24 cellular contexts compared by ENCODE assay signal in genomic region chr15:29220852-29221251, GRCh38. TPM values are rescaled to one million over a fixed set of nuclear protein-coding genes. Genes with fewer than 3 reads are reported as not detected.
A peak's percentile ranks its signal among the peaks of the same experiment; 100 is the strongest.
DNase-seq lines count a peak whose midpoint lies in the region; ATAC-seq and TF ChIP-seq lines count a peak whose summit lies in the region.
"Had no signal": no experiment of that assay in that cellular context is flagged by ENCODE, and none has a peak within 500 bp of the region (broad histone marks: within the 10 kb centered on the region; RNA-seq: fewer than 3 reads in every experiment).

No MANE protein-coding gene starts in this region.

- H3K27me3 Mint-ChIP-seq in brain (no peaks in the 10 kb centered on the region), neural progenitor cell (ENCODE audit: insufficient read depth, low read depth) (peaks cover 4% of the 10 kb centered on the region)

- H4K20me1 ChIP-seq in neural progenitor cell (ENCODE audit: low read depth): no peaks in the 10 kb centered on the region

- no peak for TF ChIP-seq EP300 in gastroesophageal sphincter (IDR thresholded peaks at IDR 0.05)

- H3K4me1 ChIP-seq in gastroesophageal sphincter: no peaks in the 10 kb centered on the region
- H3K4me1 ChIP-seq in neural progenitor cell: peaks cover 9% of the 10 kb centered on the region
- H3K4me1 ChIP-seq: SJCRH30 had no signal

- TF ChIP-seq POLR2A in gastroesophageal sphincter (IDR thresholded peaks at IDR 0.05): no peak

- peaks cover 11% of the 10 kb centered on the region for H3K27me3 ChIP-seq in gastroesophageal sphincter
- H3K27me3 ChIP-seq in neural progenitor cell: no peaks in the 10 kb centered on the region
- H3K27me3 ChIP-seq: SJCRH30 had no signal

- H3K79me2 ChIP-seq in neural progenitor cell (ENCODE audit: low read depth): no peaks in the 10 kb centered on the region

- H3K4me1 Mint-ChIP-seq in brain (peaks cover 25% of the 10 kb centered on the region), neural progenitor cell (peaks cover 7% of the 10 kb centered on the region)
- H3K4me1 Mint-ChIP-seq: CD8-positive, alpha-beta memory T cell had no signal

- H3K4me3 Mint-ChIP-seq in brain (peak overlapping the region in 2 of 5 experiments; percentile 3 to 6), neural progenitor cell (no peak overlapping the region)
- H3K4me3 Mint-ChIP-seq: CD8-positive, alpha-beta memory T cell; HFFc6 had no signal

- no peak overlapping the region for H3K4me2 ChIP-seq in neural progenitor cell

- WGBS in gastroesophageal sphincter (ENCODE audit: low coverage in 1 of 2), 2 donors: 69% methylated on average over 7 of the region's 7 CpGs

- H3K9ac ChIP-seq in neural progenitor cell: no peak overlapping the region

- DNase-seq in DMS79 treated with DMSO at 0.1 percent for 48 hours (lab: John Stamatoyannopoulos, UW) (peak; percentile 6), DMS79 (lab: John Stamatoyannopoulos, UW) (no peak), middle frontal gyrus (ENCODE audit: extremely low spot score, low spot score) (peak; percentile 55), GM19240 (ENCODE audit: insufficient read length, low spot score) (no peak), neural progenitor cell (ENCODE audit: low spot score) (no peak)
- DNase-seq in activated CD8-positive, alpha-beta memory T cell treated with anti-CD3 and anti-CD28 coated beads, Interleukin-2, amount 50 U/mL, for 4 hours: no peak
- DNase-seq: AML-193; Calu3; CD8-positive, alpha-beta memory T cell; DMS153; H7; HFFc6; NCI-H1092 treated with DMSO at 0.1 percent for 48 hours; NCI-H146; NCI-H2029; NCI-H345; NCI-H524; NCI-H82; SJCRH30 had no signal

- no peaks in the 10 kb centered on the region for H3K36me3 ChIP-seq in gastroesophageal sphincter
- H3K36me3 ChIP-seq in neural progenitor cell: no peaks in the 10 kb centered on the region
- H3K36me3 ChIP-seq: SJCRH30 had no signal

- H3K9me3 Mint-ChIP-seq in brain: peaks cover 0 to 8% (median 6%) of the 10 kb centered on the region in 5 experiments
- H3K9me3 Mint-ChIP-seq in neural progenitor cell: no peaks in the 10 kb centered on the region

- H3K27ac Mint-ChIP-seq in brain: peak overlapping the region in 3 of 5 experiments; percentile 16 to 82 (median 27)
- H3K27ac Mint-ChIP-seq in neural progenitor cell: no peak overlapping the region
- H3K27ac Mint-ChIP-seq: CD8-positive, alpha-beta memory T cell; HFFc6 had no signal

- H2AFZ ChIP-seq in neural progenitor cell (replicated peaks): no peak overlapping the region

- no peaks in the 10 kb centered on the region for H3K36me3 Mint-ChIP-seq in brain
- H3K36me3 Mint-ChIP-seq in neural progenitor cell: peaks cover 1% of the 10 kb centered on the region
- H3K36me3 Mint-ChIP-seq: CD8-positive, alpha-beta memory T cell had no signal

- H3K4me3 ChIP-seq in gastroesophageal sphincter: no peak overlapping the region
- no peak overlapping the region for H3K4me3 ChIP-seq in neural progenitor cell
- H3K4me3 ChIP-seq: K562, SJCRH30 had no signal

- H3K27ac ChIP-seq in gastroesophageal sphincter (no peak overlapping the region), neural progenitor cell (no peak overlapping the region)
- H3K27ac ChIP-seq: 22Rv1, C4-2B, SJCRH30 had no signal

- no peaks in the 10 kb centered on the region for H3F3A ChIP-seq in neural progenitor cell (ENCODE audit: low read depth)

- no peaks in the 10 kb centered on the region for H3K9me3 ChIP-seq in gastroesophageal sphincter
- H3K9me3 ChIP-seq in neural progenitor cell (ENCODE audit: low read depth): no peaks in the 10 kb centered on the region
- H3K9me3 ChIP-seq: SJCRH30 had no signal

- TF ChIP-seq CTCF in brain (conservative IDR thresholded peaks at IDR 0.05) (no peak), gastroesophageal sphincter (IDR thresholded peaks at IDR 0.05) (no peak), neural progenitor cell (IDR thresholded peaks at IDR 0.05) (no peak)

- no peak for ATAC-seq in gastroesophageal sphincter
- ATAC-seq: K562 had no signal

RNA-seq across cellular contexts. Expression of gene NSMCE3, which starts 48.8 kb away (rescaled TPM):
- polyA plus RNA-seq in brain (ENCODE audit: insufficient read depth, low read depth, low replicate concordance): 9.3 TPM
- total RNA-seq in gastroesophageal sphincter (10 to 100 TPM; 10.6 to 16.4 (median 13.9) TPM), neural progenitor cell (ENCODE audit: low replicate concordance) (15.6 and 16.1 TPM in 2 replicates)

Comparison
In these comparisons a context has a peak if more than half of its experiments do, and no peak if none do; other contexts are left out.
1. DNase-seq: peak in DMS79 treated with DMSO at 0.1 percent for 48 hours (single experiment) and middle frontal gyrus (single experiment); none in DMS79 (single experiment), activated CD8-positive, alpha-beta memory T cell treated with anti-CD3 and anti-CD28 coated beads, Interleukin-2, amount 50 U/mL, for 4 hours (single experiment), GM19240 (single experiment) and neural progenitor cell (single experiment).